Comparison of ENCODE assay signal across 10 cellular contexts in genomic region chr7:108294595-108294994, GRCh38.
A peak's percentile ranks its signal among the peaks of the same experiment; 100 is the strongest.
DNase-seq lines count a peak whose midpoint lies in the region; ATAC-seq and TF ChIP-seq lines count a peak whose summit lies in the region.
"Had no signal": no experiment of that assay in that cellular context is flagged by ENCODE, and none has a peak within 500 bp of the region (broad histone marks: within the 10 kb centered on the region; RNA-seq: fewer than 3 reads in every experiment).

No MANE protein-coding gene starts in this region.

- peaks cover 27% of the 10 kb centered on the region for H3K4me1 Mint-ChIP-seq in type B pancreatic cell (ENCODE audit: unreplicated experiment)

- no peaks in the 10 kb centered on the region for H3K27me3 Mint-ChIP-seq in type B pancreatic cell

- no peaks in the 10 kb centered on the region for H3K27me3 ChIP-seq in foreskin keratinocyte
- H3K27me3 ChIP-seq: cardiac muscle cell had no signal

- no peak overlapping the region for H3K4me3 Mint-ChIP-seq in type B pancreatic cell

- peak; percentile 9 for DNase-seq in GF-D8 (lab: John Stamatoyannopoulos, UW)
- peak; percentile 75 for DNase-seq in SKM-1 treated with dmso at 0.1 percent for 144 hours (lab: John Stamatoyannopoulos, UW; ENCODE audit: unreplicated experiment)
- no peak for DNase-seq in type B pancreatic cell (ENCODE audit: extremely low spot score, unreplicated experiment)
- DNase-seq in activated CD8-positive, alpha-beta memory T cell treated with anti-CD3 and anti-CD28 coated beads for 24 hours = no peak
- DNase-seq in HCEC 1CT = no peak
- no peak for DNase-seq in foreskin keratinocyte

- ATAC-seq in GM19455 (IDR thresholded peaks at IDR 0.05; ENCODE audit: unreplicated experiment) = peak; percentile 87
- peak; percentile 100 for ATAC-seq in HG03159 (IDR thresholded peaks at IDR 0.05; ENCODE audit: unreplicated experiment)
- no peak for ATAC-seq in foreskin keratinocyte
- ATAC-seq: Right ventricle myocardium inferior had no signal

- no peaks in the 10 kb centered on the region for H3K9me3 Mint-ChIP-seq in type B pancreatic cell

- no peak overlapping the region for H3K27ac ChIP-seq in foreskin keratinocyte
- H3K27ac ChIP-seq: cardiac muscle cell had no signal

- peaks cover 17% of the 10 kb centered on the region for H3K4me1 ChIP-seq in foreskin keratinocyte

- no peak for TF ChIP-seq CTCF in type B pancreatic cell (conservative IDR thresholded peaks at IDR 0.05)
- no peak for TF ChIP-seq CTCF in foreskin keratinocyte (conservative IDR thresholded peaks at IDR 0.05)

- H3K36me3 Mint-ChIP-seq in type B pancreatic cell = no peaks in the 10 kb centered on the region

- no peak overlapping the region for H3K27ac Mint-ChIP-seq in type B pancreatic cell

Comparison
In these comparisons a context has a peak if more than half of its experiments do, and no peak if none do; other contexts are left out.
1. DNase-seq: peak in GF-D8 (single experiment) and SKM-1 treated with dmso at 0.1 percent for 144 hours (single experiment); none in type B pancreatic cell (single experiment), activated CD8-positive, alpha-beta memory T cell treated with anti-CD3 and anti-CD28 coated beads for 24 hours (single experiment), HCEC 1CT (single experiment) and foreskin keratinocyte (0 of 2).